In the genomic region with DNA sequence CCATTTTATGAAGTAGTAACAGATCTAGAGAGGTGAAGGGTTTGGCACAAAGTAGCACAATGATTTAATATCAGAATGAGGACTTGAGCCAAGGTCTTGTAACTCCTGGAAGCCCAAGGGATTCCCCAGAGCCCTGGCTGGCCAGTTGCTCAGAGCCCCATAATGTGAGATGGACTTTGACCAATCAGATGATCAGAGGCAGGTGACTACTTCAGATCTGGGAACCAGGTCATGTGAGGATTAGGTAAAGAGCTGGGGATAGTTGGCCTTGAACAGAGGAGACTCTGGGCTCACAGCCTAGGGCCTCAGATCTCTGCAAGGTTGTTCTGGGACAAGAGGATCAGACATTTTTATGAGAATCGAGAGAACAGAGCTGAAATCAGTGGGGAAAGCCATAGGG, we compare ENCODE assay signal across 1 cellular context.
TF ChIP-seq lines count a peak whose summit lies in the region.

No MANE protein-coding gene starts in this region.

TF ChIP-seq in HepG2, 621 proteins besides CTCF, POLR2A, EP300 and RAD21 (continued from another document):
- TF ChIP-seq, protein P1, sequence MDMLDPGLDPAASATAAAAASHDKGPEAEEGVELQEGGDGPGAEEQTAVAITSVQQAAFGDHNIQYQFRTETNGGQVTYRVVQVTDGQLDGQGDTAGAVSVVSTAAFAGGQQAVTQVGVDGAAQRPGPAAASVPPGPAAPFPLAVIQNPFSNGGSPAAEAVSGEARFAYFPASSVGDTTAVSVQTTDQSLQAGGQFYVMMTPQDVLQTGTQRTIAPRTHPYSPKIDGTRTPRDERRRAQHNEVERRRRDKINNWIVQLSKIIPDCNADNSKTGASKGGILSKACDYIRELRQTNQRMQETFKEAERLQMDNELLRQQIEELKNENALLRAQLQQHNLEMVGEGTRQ (IDR thresholded peaks at IDR 0.05; ENCODE audit: low read depth, low read length), result peak; percentile 86
- TF ChIP-seq, protein P1 (CRISPR knock-in tag; IDR thresholded peaks at IDR 0.05; ENCODE audit: borderline replicate concordance), result peak; percentile 80; the same call in 1 of the 2 replicates
- TF ChIP-seq CREB1 (IDR thresholded peaks at IDR 0.05) (no peak), CREB1 (CRISPR knock-in tag; IDR thresholded peaks at IDR 0.05) (peak; percentile 25; the same call in 1 of the 2 replicates), NCOR1 (IDR thresholded peaks at IDR 0.05; ENCODE audit: borderline replicate concordance, low read length) (peak; percentile 79; the same call in 1 of the 2 replicates), SATB2 (CRISPR knock-in tag; IDR thresholded peaks at IDR 0.05) (no peak), ZMYM4 (CRISPR knock-in tag; IDR thresholded peaks at IDR 0.05) (peak; percentile 61), RXRB (CRISPR knock-in tag; IDR thresholded peaks at IDR 0.05; ENCODE audit: borderline replicate concordance) (peak; percentile 82), HDAC1 (CRISPR knock-in tag; IDR thresholded peaks at IDR 0.05) (peak; percentile 53; the same call in 1 of the 2 replicates), KAT8 (CRISPR knock-in tag; IDR thresholded peaks at IDR 0.05) (peak; percentile 65; the same call in 1 of the 2 replicates)
- TF ChIP-seq, protein P2, sequence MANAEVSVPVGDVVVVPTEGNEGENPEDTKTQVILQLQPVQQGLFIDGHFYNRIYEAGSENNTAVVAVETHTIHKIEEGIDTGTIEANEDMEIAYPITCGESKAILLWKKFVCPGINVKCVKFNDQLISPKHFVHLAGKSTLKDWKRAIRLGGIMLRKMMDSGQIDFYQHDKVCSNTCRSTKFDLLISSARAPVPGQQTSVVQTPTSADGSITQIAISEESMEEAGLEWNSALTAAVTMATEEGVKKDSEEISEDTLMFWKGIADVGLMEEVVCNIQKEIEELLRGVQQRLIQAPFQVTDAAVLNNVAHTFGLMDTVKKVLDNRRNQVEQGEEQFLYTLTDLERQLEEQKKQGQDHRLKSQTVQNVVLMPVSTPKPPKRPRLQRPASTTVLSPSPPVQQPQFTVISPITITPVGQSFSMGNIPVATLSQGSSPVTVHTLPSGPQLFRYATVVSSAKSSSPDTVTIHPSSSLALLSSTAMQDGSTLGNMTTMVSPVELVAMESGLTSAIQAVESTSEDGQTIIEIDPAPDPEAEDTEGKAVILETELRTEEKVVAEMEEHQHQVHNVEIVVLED (CRISPR knock-in tag; IDR thresholded peaks at IDR 0.05; ENCODE audit: borderline replicate concordance), result no peak
- TF ChIP-seq, protein P3, sequence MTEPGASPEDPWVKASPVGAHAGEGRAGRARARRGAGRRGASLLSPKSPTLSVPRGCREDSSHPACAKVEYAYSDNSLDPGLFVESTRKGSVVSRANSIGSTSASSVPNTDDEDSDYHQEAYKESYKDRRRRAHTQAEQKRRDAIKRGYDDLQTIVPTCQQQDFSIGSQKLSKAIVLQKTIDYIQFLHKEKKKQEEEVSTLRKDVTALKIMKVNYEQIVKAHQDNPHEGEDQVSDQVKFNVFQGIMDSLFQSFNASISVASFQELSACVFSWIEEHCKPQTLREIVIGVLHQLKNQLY (CRISPR knock-in tag; IDR thresholded peaks at IDR 0.05), result 0 out of 2 replicates have a peak, but pooled peaks have one; percentile 42
- TF ChIP-seq, protein P4, sequence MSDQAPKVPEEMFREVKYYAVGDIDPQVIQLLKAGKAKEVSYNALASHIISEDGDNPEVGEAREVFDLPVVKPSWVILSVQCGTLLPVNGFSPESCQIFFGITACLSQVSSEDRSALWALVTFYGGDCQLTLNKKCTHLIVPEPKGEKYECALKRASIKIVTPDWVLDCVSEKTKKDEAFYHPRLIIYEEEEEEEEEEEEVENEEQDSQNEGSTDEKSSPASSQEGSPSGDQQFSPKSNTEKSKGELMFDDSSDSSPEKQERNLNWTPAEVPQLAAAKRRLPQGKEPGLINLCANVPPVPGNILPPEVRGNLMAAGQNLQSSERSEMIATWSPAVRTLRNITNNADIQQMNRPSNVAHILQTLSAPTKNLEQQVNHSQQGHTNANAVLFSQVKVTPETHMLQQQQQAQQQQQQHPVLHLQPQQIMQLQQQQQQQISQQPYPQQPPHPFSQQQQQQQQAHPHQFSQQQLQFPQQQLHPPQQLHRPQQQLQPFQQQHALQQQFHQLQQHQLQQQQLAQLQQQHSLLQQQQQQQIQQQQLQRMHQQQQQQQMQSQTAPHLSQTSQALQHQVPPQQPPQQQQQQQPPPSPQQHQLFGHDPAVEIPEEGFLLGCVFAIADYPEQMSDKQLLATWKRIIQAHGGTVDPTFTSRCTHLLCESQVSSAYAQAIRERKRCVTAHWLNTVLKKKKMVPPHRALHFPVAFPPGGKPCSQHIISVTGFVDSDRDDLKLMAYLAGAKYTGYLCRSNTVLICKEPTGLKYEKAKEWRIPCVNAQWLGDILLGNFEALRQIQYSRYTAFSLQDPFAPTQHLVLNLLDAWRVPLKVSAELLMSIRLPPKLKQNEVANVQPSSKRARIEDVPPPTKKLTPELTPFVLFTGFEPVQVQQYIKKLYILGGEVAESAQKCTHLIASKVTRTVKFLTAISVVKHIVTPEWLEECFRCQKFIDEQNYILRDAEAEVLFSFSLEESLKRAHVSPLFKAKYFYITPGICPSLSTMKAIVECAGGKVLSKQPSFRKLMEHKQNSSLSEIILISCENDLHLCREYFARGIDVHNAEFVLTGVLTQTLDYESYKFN (CRISPR knock-in tag; conservative IDR thresholded peaks at IDR 0.05), result peak; percentile 72
- TF ChIP-seq, protein P5, sequence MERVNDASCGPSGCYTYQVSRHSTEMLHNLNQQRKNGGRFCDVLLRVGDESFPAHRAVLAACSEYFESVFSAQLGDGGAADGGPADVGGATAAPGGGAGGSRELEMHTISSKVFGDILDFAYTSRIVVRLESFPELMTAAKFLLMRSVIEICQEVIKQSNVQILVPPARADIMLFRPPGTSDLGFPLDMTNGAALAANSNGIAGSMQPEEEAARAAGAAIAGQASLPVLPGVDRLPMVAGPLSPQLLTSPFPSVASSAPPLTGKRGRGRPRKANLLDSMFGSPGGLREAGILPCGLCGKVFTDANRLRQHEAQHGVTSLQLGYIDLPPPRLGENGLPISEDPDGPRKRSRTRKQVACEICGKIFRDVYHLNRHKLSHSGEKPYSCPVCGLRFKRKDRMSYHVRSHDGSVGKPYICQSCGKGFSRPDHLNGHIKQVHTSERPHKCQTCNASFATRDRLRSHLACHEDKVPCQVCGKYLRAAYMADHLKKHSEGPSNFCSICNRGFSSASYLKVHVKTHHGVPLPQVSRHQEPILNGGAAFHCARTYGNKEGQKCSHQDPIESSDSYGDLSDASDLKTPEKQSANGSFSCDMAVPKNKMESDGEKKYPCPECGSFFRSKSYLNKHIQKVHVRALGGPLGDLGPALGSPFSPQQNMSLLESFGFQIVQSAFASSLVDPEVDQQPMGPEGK (CRISPR knock-in tag; IDR thresholded peaks at IDR 0.05), result no peak
- TF ChIP-seq, protein P6, sequence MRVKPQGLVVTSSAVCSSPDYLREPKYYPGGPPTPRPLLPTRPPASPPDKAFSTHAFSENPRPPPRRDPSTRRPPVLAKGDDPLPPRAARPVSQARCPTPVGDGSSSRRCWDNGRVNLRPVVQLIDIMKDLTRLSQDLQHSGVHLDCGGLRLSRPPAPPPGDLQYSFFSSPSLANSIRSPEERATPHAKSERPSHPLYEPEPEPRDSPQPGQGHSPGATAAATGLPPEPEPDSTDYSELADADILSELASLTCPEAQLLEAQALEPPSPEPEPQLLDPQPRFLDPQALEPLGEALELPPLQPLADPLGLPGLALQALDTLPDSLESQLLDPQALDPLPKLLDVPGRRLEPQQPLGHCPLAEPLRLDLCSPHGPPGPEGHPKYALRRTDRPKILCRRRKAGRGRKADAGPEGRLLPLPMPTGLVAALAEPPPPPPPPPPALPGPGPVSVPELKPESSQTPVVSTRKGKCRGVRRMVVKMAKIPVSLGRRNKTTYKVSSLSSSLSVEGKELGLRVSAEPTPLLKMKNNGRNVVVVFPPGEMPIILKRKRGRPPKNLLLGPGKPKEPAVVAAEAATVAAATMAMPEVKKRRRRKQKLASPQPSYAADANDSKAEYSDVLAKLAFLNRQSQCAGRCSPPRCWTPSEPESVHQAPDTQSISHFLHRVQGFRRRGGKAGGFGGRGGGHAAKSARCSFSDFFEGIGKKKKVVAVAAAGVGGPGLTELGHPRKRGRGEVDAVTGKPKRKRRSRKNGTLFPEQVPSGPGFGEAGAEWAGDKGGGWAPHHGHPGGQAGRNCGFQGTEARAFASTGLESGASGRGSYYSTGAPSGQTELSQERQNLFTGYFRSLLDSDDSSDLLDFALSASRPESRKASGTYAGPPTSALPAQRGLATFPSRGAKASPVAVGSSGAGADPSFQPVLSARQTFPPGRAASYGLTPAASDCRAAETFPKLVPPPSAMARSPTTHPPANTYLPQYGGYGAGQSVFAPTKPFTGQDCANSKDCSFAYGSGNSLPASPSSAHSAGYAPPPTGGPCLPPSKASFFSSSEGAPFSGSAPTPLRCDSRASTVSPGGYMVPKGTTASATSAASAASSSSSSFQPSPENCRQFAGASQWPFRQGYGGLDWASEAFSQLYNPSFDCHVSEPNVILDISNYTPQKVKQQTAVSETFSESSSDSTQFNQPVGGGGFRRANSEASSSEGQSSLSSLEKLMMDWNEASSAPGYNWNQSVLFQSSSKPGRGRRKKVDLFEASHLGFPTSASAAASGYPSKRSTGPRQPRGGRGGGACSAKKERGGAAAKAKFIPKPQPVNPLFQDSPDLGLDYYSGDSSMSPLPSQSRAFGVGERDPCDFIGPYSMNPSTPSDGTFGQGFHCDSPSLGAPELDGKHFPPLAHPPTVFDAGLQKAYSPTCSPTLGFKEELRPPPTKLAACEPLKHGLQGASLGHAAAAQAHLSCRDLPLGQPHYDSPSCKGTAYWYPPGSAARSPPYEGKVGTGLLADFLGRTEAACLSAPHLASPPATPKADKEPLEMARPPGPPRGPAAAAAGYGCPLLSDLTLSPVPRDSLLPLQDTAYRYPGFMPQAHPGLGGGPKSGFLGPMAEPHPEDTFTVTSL (CRISPR knock-in tag; IDR thresholded peaks at IDR 0.05; ENCODE audit: borderline replicate concordance), result peak; percentile 46; the same call in 1 of the 2 replicates
